In the genomic region with DNA sequence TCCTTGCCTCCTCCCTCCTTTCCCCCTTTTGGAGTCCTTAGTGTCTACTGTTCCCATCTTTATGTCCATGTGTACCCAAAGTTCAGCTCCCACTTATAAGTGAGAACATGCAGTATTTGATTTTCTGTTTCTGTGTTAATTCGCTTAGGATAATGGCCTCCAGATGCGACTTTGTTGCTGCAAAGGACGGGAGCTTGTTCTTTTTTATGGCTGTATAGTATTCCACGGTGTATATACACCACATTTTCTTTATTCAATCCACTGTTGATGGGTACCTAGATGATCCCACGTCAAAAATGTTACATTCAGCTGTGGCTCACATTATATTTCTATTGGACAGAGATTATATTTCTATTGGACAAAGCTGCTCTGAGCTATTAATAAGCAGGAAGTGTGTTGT, we compare ENCODE assay signal across 16 cellular contexts.
"Had no signal": no experiment of that assay in that cellular context is flagged by ENCODE, and none has a peak within 500 bp of the region (broad histone marks: within the 10 kb centered on the region; RNA-seq: fewer than 3 reads in every experiment).

No MANE protein-coding gene starts in this region.

- H3K4me3 Mint-ChIP-seq: immature natural killer cell, mesothelial cell of epicardium had no signal

- H3K4me3 ChIP-seq: coronary artery, dorsolateral prefrontal cortex, esophagus muscularis mucosa, gastroesophageal sphincter, heart left ventricle, hepatocyte, left ventricle myocardium inferior, lower lobe of right lung, mucosa of descending colon had no signal

- FAIRE-seq: colon, frontal cortex had no signal

- H3K79me2 ChIP-seq: hepatocyte had no signal

- H2AFZ ChIP-seq: hepatocyte had no signal

- DNase-seq: kidney had no signal

- H3K4me1 ChIP-seq: esophagus muscularis mucosa, foreskin keratinocyte, heart left ventricle, left ventricle myocardium inferior, lower lobe of right lung had no signal

- H3K9me3 ChIP-seq: esophagus muscularis mucosa, gastroesophageal sphincter, heart left ventricle, left ventricle myocardium inferior, lower lobe of right lung, mucosa of descending colon had no signal

- H3K27me3 ChIP-seq: hepatocyte had no signal

- H3K4me1 Mint-ChIP-seq: immature natural killer cell, naive B cell had no signal

- H3K36me3 Mint-ChIP-seq: immature natural killer cell, mesothelial cell of epicardium, naive B cell had no signal

- H3K9me3 Mint-ChIP-seq: immature natural killer cell, mesothelial cell of epicardium, naive B cell had no signal

- H3K36me3 ChIP-seq: esophagus muscularis mucosa, gastroesophageal sphincter, heart left ventricle, left ventricle myocardium inferior, lower lobe of right lung had no signal

- H3K4me2 ChIP-seq: hepatocyte had no signal

- H3K27ac ChIP-seq: coronary artery, dorsolateral prefrontal cortex, esophagus muscularis mucosa, foreskin keratinocyte, gastroesophageal sphincter, heart left ventricle, hepatocyte, left ventricle myocardium inferior, lower lobe of right lung had no signal

- H3K27ac Mint-ChIP-seq: immature natural killer cell, mesothelial cell of epicardium, naive B cell had no signal
